Comparison of ENCODE assay signal across 8 cellular contexts in the genomic region with DNA sequence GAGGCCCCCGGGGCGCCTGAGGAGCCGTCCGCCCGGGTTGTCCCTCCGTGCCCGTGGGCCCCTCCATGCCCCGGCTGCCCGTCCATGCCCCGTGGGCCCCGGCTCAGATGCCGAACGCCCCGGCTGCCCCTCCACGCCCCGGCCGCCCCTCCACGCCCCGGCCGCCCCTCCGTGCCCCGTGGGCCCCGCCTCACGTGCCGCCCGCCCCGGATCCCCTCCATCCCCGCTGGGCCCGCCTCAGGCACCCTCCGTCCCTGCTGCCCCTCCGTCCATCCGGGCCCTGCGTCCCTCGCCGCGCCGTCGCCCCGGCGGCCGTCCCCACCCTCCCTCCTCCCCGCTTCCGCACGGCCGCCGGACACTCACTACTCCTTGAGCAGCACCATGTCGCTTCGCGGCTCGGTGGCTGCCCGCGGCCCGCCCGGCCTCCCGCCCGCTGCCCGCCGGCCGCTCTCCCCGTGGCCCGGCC. TPM values are rescaled to one million over a fixed set of nuclear protein-coding genes. Genes with fewer than 3 reads are reported as not detected.
DNase-seq lines count a peak whose midpoint lies in the region; ATAC-seq and TF ChIP-seq lines count a peak whose summit lies in the region.

No MANE protein-coding gene starts in this region.

- peaks cover 4 to 55% (median 34%) of the 10 kb centered on the region in 9 donors for H3K4me1 ChIP-seq in heart right ventricle

- H3K9me3 ChIP-seq in AG04450 (ENCODE audit: control insufficient read depth, insufficient read depth, low read length) (no peaks in the 10 kb centered on the region), heart right ventricle (no peaks in the 10 kb centered on the region)

- H3K27ac ChIP-seq in AG04450 (ENCODE audit: low read depth, low read length): no peak overlapping the region
- H3K27ac ChIP-seq in heart right ventricle: peak overlapping the region; percentile 24 to 92 (median 86)

- no peak for DNase-seq in AG04450 (ENCODE audit: low read depth, low spot score)
- peak; percentile 7 to 10 for DNase-seq in activated CD4-positive, alpha-beta T cell treated with anti-CD3 and anti-CD28 coated beads, Interleukin-2, amount 50 U/mL, for 4 hours
- peak; percentile 52 to 59 for DNase-seq in heart right ventricle
- DNase-seq in skeletal muscle cell (ENCODE audit: low read depth): no peak
- DNase-seq in medulla oblongata (ENCODE audit: extremely low spot score): no peak
- DNase-seq in T-helper 2 cell treated with Interferon-gamma antibody and Interleukin-4, amounts not matched to agents 5 μg/mL and 100 μg/mL, for 36 hours (ENCODE audit: low spot score): no peak

- CTCF ChIA-PET in AG04450 (lab: Charles Lee): interaction anchor here (1.9 kb wide), 1 partner anchor 12 kb away, joined by 11 read pairs; no protein-coding TSS in a partner anchor

- H3K27me3 ChIP-seq in AG04450 (ENCODE audit: control insufficient read depth, insufficient read depth, low read length): no peaks in the 10 kb centered on the region
- no peaks in the 10 kb centered on the region for H3K27me3 ChIP-seq in heart right ventricle

- ATAC-seq in GM18909 (IDR thresholded peaks at IDR 0.05; ENCODE audit: poor library complexity, unreplicated experiment) (peak; percentile 48), HG03159 (IDR thresholded peaks at IDR 0.05; ENCODE audit: unreplicated experiment) (peak; percentile 26), heart right ventricle (peak in 7 of 8 donors; percentile 15 to 48 (median 34))

- H3K27ac Mint-ChIP-seq in T-helper 2 cell treated with Interferon-gamma antibody and Interleukin-4, amounts not matched to agents 5 μg/mL and 100 μg/mL, for 36 hours: no peak overlapping the region

- 0 to 1% methylated on average over 43 to 53 of the region's 61 CpGs for WGBS in heart right ventricle, 2 donors

- peaks cover 0 to 9% (median 0%) of the 10 kb centered on the region in 9 donors for H3K36me3 ChIP-seq in heart right ventricle

- intact Hi-C loops in heart right ventricle (cut with DNase I): loop anchor here in 1 of 10 donors (10.0 kb wide), 1 partner anchor 287 kb away; a partner anchor contains a TSS

- H3K36me3 Mint-ChIP-seq in T-helper 2 cell treated with Interferon-gamma antibody and Interleukin-4, amounts not matched to agents 5 μg/mL and 100 μg/mL, for 36 hours (ENCODE audit: low read depth): peaks cover 7% of the 10 kb centered on the region

- peak overlapping the region; percentile 80 for H3K4me3 ChIP-seq in AG04450 (ENCODE audit: low read depth, low read length)
- H3K4me3 ChIP-seq in heart right ventricle: peak overlapping the region; percentile 50 to 91 (median 85)
- peak overlapping the region; percentile 79 for H3K4me3 ChIP-seq in skeletal muscle cell (ENCODE audit: low read depth, low read length)

- TF ChIP-seq CTCF in AG04450 (IDR thresholded peaks at IDR 0.05; ENCODE audit: low read depth, low read length) (no peak), heart right ventricle (IDR thresholded peaks at IDR 0.05) (no peak)

- peaks cover 2% of the 10 kb centered on the region for H3K27me3 Mint-ChIP-seq in T-helper 2 cell treated with Interferon-gamma antibody and Interleukin-4, amounts not matched to agents 5 μg/mL and 100 μg/mL, for 36 hours (ENCODE audit: low read depth)

- POLR2A ChIA-PET in AG04450 (lab: Yijun Ruan, JAX): interaction anchor here (0.5 to 0.7 kb wide), 2 partner anchors 46 to 154 kb away, joined by 5 to 10 read pairs; a partner anchor contains a TSS

- H3K4me3 Mint-ChIP-seq in T-helper 2 cell treated with Interferon-gamma antibody and Interleukin-4, amounts not matched to agents 5 μg/mL and 100 μg/mL, for 36 hours: no peak overlapping the region

- H3K9me3 Mint-ChIP-seq in T-helper 2 cell treated with Interferon-gamma antibody and Interleukin-4, amounts not matched to agents 5 μg/mL and 100 μg/mL, for 36 hours: no peaks in the 10 kb centered on the region

- H3K4me1 Mint-ChIP-seq in T-helper 2 cell treated with Interferon-gamma antibody and Interleukin-4, amounts not matched to agents 5 μg/mL and 100 μg/mL, for 36 hours (ENCODE audit: low read depth): peaks cover 29% of the 10 kb centered on the region

RNA-seq across cellular contexts. Expression of a gene that starts 0.4 kb away (rescaled TPM):
- polyA plus RNA-seq in AG04450 (2011; rRNA removed) (47.9 and 53.6 TPM in 2 replicates), heart right ventricle (10 to 100 TPM in 1 of 2 donors, 1 to 10 TPM in 1; 8.0 to 36.9 TPM)
- polyA minus RNA-seq in AG04450 (2011; rRNA and poly(A)+ RNA removed): 22.3 and 25.6 TPM in 2 replicates
- 10 to 100 TPM; 39.5 to 61.0 (median 50.6) TPM for total RNA-seq in heart right ventricle

RNA-seq across cellular contexts. Expression of a gene that starts 45.8 kb away (rescaled TPM):
- polyA plus RNA-seq in AG04450 (2011; rRNA removed): 23.8 and 25.9 TPM in 2 replicates
- 26.9 and 37.9 TPM in 2 replicates for polyA minus RNA-seq in AG04450 (2011; rRNA and poly(A)+ RNA removed)
- total RNA-seq in heart right ventricle: 10 to 100 TPM; 26.8 to 41.2 (median 32.7) TPM
- polyA plus RNA-seq in heart right ventricle: 10 to 100 TPM; 38.6 to 45.5 TPM

Comparison
In these comparisons a context has a peak if more than half of its experiments do, and no peak if none do; other contexts are left out.
1. DNase-seq: peak in activated CD4-positive, alpha-beta T cell treated with anti-CD3 and anti-CD28 coated beads, Interleukin-2, amount 50 U/mL, for 4 hours (2 of 2) and heart right ventricle (2 of 2); none in AG04450 (single experiment), skeletal muscle cell (single experiment), medulla oblongata (single experiment) and T-helper 2 cell treated with Interferon-gamma antibody and Interleukin-4, amounts not matched to agents 5 μg/mL and 100 μg/mL, for 36 hours (single experiment).
2. Peak in every context shown above with its lines, with median percentiles within 50 percentile points of each other: H3K4me3 ChIP-seq and ATAC-seq.